20 cellular contexts compared by ENCODE assay signal in genomic region chr4:189840356-189840755, GRCh38.
A peak's percentile ranks its signal among the peaks of the same experiment; 100 is the strongest.
DNase-seq lines count a peak whose midpoint lies in the region; ATAC-seq and TF ChIP-seq lines count a peak whose summit lies in the region.
"Had no signal": no experiment of that assay in that cellular context is flagged by ENCODE, and none has a peak within 500 bp of the region (broad histone marks: within the 10 kb centered on the region; RNA-seq: fewer than 3 reads in every experiment).

No MANE protein-coding gene starts in this region.

- H3K27ac ChIP-seq in heart left ventricle = peak overlapping the region in 5 of 12 donors; percentile 83 to 95 (median 88)
- no peak overlapping the region for H3K27ac ChIP-seq in epithelial cell of prostate
- H3K27ac ChIP-seq in upper lobe of right lung = no peak overlapping the region

- no peak for TF ChIP-seq POLR2A in heart left ventricle (IDR thresholded peaks at IDR 0.05)

- H3K36me3 ChIP-seq in heart left ventricle (no peaks in the 10 kb centered on the region), upper lobe of right lung (no peaks in the 10 kb centered on the region)
- H3K36me3 ChIP-seq: BE2C had no signal

- H3K27me3 ChIP-seq in heart left ventricle (no peaks in the 10 kb centered on the region), upper lobe of right lung (no peaks in the 10 kb centered on the region)
- H3K27me3 ChIP-seq: BE2C had no signal

- intact Hi-C loops in Right ventricle myocardium superior (cut with DNase I) (no loop called here), heart left ventricle (cut with DNase I) (no loop called here), upper lobe of right lung (cut with DNase I) (no loop called here)

- H3K9me3 ChIP-seq in heart left ventricle (no peaks in the 10 kb centered on the region), upper lobe of right lung (no peaks in the 10 kb centered on the region)
- H3K9me3 ChIP-seq: BE2C, Caco-2 had no signal

- DNase-seq in Right ventricle myocardium superior (no peak), heart left ventricle (no peak), D341Med (ENCODE audit: low spot score) (peak; percentile 45), epithelial cell of prostate (ENCODE audit: low read depth, low spot score) (peak; percentile 2), upper lobe of right lung (no peak), OCI-M2 (lab: John Stamatoyannopoulos, UW; ENCODE audit: unreplicated experiment) (no peak), NCI-H2081 (lab: John Stamatoyannopoulos, UW) (no peak)
- DNase-seq: 8988T; BE2C; C1 segment of cervical spinal cord; Caco-2; CD4-positive, alpha-beta T cell; DMS153; DMS79; GDM1; GOT3; H7; HFFc6; IMR-90 had no signal

- H3K4me1 ChIP-seq in heart left ventricle = peaks cover 0 to 10% (median 0%) of the 10 kb centered on the region in 12 donors
- H3K4me1 ChIP-seq in upper lobe of right lung = no peaks in the 10 kb centered on the region
- H3K4me1 ChIP-seq: BE2C, Caco-2 had no signal

- no peak for TF ChIP-seq CTCF in heart left ventricle (IDR thresholded peaks at IDR 0.05)
- no peak for TF ChIP-seq CTCF in upper lobe of right lung (IDR thresholded peaks at IDR 0.05)

- ATAC-seq in Right ventricle myocardium superior (ENCODE audit: poor library complexity) (peak; percentile 47), heart left ventricle (no peak), upper lobe of right lung (peak; percentile 91)
- ATAC-seq: HCT116 had no signal

- no peak overlapping the region for H3K4me3 ChIP-seq in heart left ventricle
- no peak overlapping the region for H3K4me3 ChIP-seq in upper lobe of right lung

- WGBS in heart left ventricle, 4 donors = 86 to 93% (median 89%) methylated on average over 5 of the region's 5 CpGs

Comparison
In these comparisons a context has a peak if more than half of its experiments do, and no peak if none do; other contexts are left out.
1. ATAC-seq: peak in Right ventricle myocardium superior (single experiment) and upper lobe of right lung (single experiment); none in heart left ventricle (0 of 4).
2. DNase-seq: peak in D341Med (single experiment) and epithelial cell of prostate (single experiment); none in Right ventricle myocardium superior (single experiment), heart left ventricle (0 of 5), upper lobe of right lung (single experiment), OCI-M2 (single experiment) and NCI-H2081 (0 of 2).